ENCODE assay signal across 11 cellular contexts in the genomic region with DNA sequence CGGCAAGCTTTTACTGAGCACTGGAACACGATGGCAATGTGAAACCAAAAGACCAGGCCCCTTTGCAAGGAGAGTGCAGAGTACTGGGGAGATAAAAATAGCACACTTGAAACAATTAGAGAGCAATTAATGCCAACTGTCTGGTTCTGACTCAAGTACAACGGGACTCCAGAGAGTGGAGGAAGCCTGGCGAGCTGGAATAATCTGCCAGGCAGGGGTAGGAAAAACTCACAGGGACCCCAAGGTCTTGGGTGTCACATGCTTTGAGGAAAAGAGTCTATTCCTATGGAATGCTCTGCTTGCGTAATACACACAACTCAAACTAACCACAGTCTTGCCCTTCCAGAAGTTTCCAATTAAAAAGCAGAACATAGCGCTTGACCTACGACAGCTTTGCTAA.
A peak's percentile ranks its signal among the peaks of the same experiment; 100 is the strongest.
DNase-seq lines count a peak whose midpoint lies in the region; TF ChIP-seq lines count a peak whose summit lies in the region.
"Had no signal": no experiment of that assay in that cellular context is flagged by ENCODE, and none has a peak within 500 bp of the region (broad histone marks: within the 10 kb centered on the region; RNA-seq: fewer than 3 reads in every experiment).

No MANE protein-coding gene starts in this region.

- H3K4me3 ChIP-seq in fibroblast of mammary gland (ENCODE audit: control insufficient read depth, low read depth, low read length) (no peak overlapping the region), suprapubic skin (no peak overlapping the region)
- H3K4me3 ChIP-seq: HAP-1, neural progenitor cell had no signal

- no peak for TF ChIP-seq EP300 in suprapubic skin (IDR thresholded peaks at IDR 0.05)

- no peaks in the 10 kb centered on the region for H3K27me3 ChIP-seq in suprapubic skin

- no peak for TF ChIP-seq CTCF in fibroblast of mammary gland (conservative IDR thresholded peaks at IDR 0.05; ENCODE audit: control insufficient read depth, insufficient read depth, low read depth, low read length)
- no peak for TF ChIP-seq CTCF in suprapubic skin (IDR thresholded peaks at IDR 0.05)

- peak; percentile 21 for DNase-seq in NCI-H2196 treated with DMSO at 0.1 percent for 48 hours (lab: John Stamatoyannopoulos, UW; ENCODE audit: unreplicated experiment)
- DNase-seq in NCI-H2196 (lab: John Stamatoyannopoulos, UW; ENCODE audit: unreplicated experiment): no peak
- peak; percentile 81 for DNase-seq in NCI-H524 treated with DMSO at 0.1 percent for 48 hours (lab: John Stamatoyannopoulos, UW)
- peak; percentile 95 for DNase-seq in fibroblast of mammary gland (ENCODE audit: low read depth)
- no peak for DNase-seq in suprapubic skin (ENCODE audit: low spot score in 2 of 2)
- DNase-seq in activated naive CD4-positive, alpha-beta T cell treated with anti-CD3 and anti-CD28 coated beads, Interleukin-2, amount 50 U/mL, for 16 hours: no peak
- no peak for DNase-seq in NCI-H1930 (lab: John Stamatoyannopoulos, UW)
- no peak for DNase-seq in D341Med (ENCODE audit: low spot score)
- DNase-seq: activated naive CD4-positive, alpha-beta T cell treated with anti-CD3 and anti-CD28 coated beads for 36 hours had no signal

- H3K9me3 ChIP-seq in suprapubic skin: no peaks in the 10 kb centered on the region
- H3K9me3 ChIP-seq: HAP-1 had no signal

- H3K4me1 ChIP-seq in suprapubic skin: peaks cover 5% of the 10 kb centered on the region

- TF ChIP-seq POLR2A in suprapubic skin (IDR thresholded peaks at IDR 0.05): no peak

- peak overlapping the region; percentile 24 for H3K27ac ChIP-seq in suprapubic skin
- H3K27ac ChIP-seq: neural progenitor cell had no signal

- H3K36me3 ChIP-seq in suprapubic skin: no peaks in the 10 kb centered on the region
- H3K36me3 ChIP-seq: HAP-1, neural progenitor cell had no signal

- WGBS in suprapubic skin: 38% methylated on average over 7 of the region's 7 CpGs

Comparison
In these comparisons a context has a peak if more than half of its experiments do, and no peak if none do; other contexts are left out.
1. DNase-seq: peak in NCI-H2196 treated with DMSO at 0.1 percent for 48 hours (single experiment), NCI-H524 treated with DMSO at 0.1 percent for 48 hours (single experiment) and fibroblast of mammary gland (single experiment); none in NCI-H2196 (single experiment), suprapubic skin (0 of 2), activated naive CD4-positive, alpha-beta T cell treated with anti-CD3 and anti-CD28 coated beads, Interleukin-2, amount 50 U/mL, for 16 hours (single experiment), NCI-H1930 (0 of 2) and D341Med (single experiment).